ENCODE assay signal across 11 cellular contexts in the genomic region with DNA sequence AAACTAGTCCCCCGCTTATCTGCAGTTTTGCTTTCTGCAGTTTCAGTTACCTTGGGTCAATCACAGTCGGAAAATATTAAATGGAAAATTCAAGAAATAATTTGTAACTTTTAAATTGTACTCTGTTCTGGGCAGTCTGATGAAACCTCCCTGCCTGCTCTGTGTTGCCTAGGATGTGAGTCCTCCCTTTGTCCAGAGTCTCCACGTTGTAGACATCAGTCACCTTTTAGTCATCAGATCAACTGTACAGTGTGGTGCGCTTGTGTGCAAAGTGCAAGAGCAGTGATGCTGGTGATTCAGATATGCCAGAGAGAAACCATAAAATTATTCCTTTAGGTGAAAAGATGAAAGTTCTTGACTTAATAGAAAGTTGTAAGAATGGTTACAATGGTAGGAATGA. TPM values are rescaled to one million over a fixed set of nuclear protein-coding genes. Genes with fewer than 3 reads are reported as not detected.
DNase-seq lines count a peak whose midpoint lies in the region; ATAC-seq and TF ChIP-seq lines count a peak whose summit lies in the region.
"Had no signal": no experiment of that assay in that cellular context is flagged by ENCODE, and none has a peak within 500 bp of the region (broad histone marks: within the 10 kb centered on the region; RNA-seq: fewer than 3 reads in every experiment).

No MANE protein-coding gene starts in this region.

- ATAC-seq in foreskin keratinocyte = peak; percentile 95

- H3K4me3 ChIP-seq in right atrium auricular region = no peak overlapping the region
- H3K4me3 ChIP-seq: lung had no signal

- H3K9me3 ChIP-seq in right atrium auricular region = no peaks in the 10 kb centered on the region

- DNase-seq in activated CD4-positive, alpha-beta T cell treated with anti-CD3 and anti-CD28 coated beads for 48 hours = peak; percentile 66
- DNase-seq in activated CD4-positive, alpha-beta T cell treated with anti-CD3 and anti-CD28 coated beads for 1 hour = no peak
- DNase-seq in activated CD4-positive, alpha-beta T cell treated with anti-CD3 and anti-CD28 coated beads, Interleukin-2, amount 50 U/mL, for 48 hours = peak; percentile 30 to 44
- DNase-seq in foreskin keratinocyte (peak; percentile 92 to 97), right atrium auricular region (ENCODE audit: low spot score) (no peak), activated gamma-delta T cell (lab: John Stamatoyannopoulos, UW) (no peak), GM10266 (ENCODE audit: extremely low spot score) (no peak)
- peak; percentile 7 for DNase-seq in stimulated activated CD8-positive, alpha-beta memory T cell treated with anti-CD3 and anti-CD28 coated beads, Interleukin-4, amount 100 ng/mL, for 24 hours (ENCODE audit: low read depth)
- DNase-seq: NCI-H1694 treated with DMSO at 0.1 percent for 48 hours had no signal

- H3K4me1 ChIP-seq in foreskin keratinocyte = peaks cover 21% of the 10 kb centered on the region
- peaks cover 0 to 4% of the 10 kb centered on the region in 2 donors for H3K4me1 ChIP-seq in right atrium auricular region

- H3K27me3 ChIP-seq in foreskin keratinocyte = no peaks in the 10 kb centered on the region
- no peaks in the 10 kb centered on the region for H3K27me3 ChIP-seq in right atrium auricular region

- H3K27ac ChIP-seq in foreskin keratinocyte = peak overlapping the region; percentile 99
- no peak overlapping the region for H3K27ac ChIP-seq in right atrium auricular region

- TF ChIP-seq CTCF in foreskin keratinocyte (conservative IDR thresholded peaks at IDR 0.05) (no peak), right atrium auricular region (IDR thresholded peaks at IDR 0.05) (no peak), GM10266 (IDR thresholded peaks at IDR 0.05; ENCODE audit: control insufficient read depth, insufficient read depth, low read depth, missing control alignments) (no peak)

- no peaks in the 10 kb centered on the region for H3K36me3 ChIP-seq in right atrium auricular region

RNA-seq across cellular contexts. Expression of a gene that starts 1.5 kb away (rescaled TPM):
- total RNA-seq in foreskin keratinocyte (0.10 and 0.14 TPM in 2 replicates), right atrium auricular region (1 to 10 TPM in 1 of 2 donors, under 1 TPM in 1; 0.28 to 4.4 TPM)
- polyA plus RNA-seq in foreskin keratinocyte = 0.09 and 0.12 TPM in 2 replicates
- total RNA-seq: epithelial cell of proximal tubule had no signal

Comparison
In these comparisons a context has a peak if more than half of its experiments do, and no peak if none do; other contexts are left out.
1. DNase-seq: peak in activated CD4-positive, alpha-beta T cell treated with anti-CD3 and anti-CD28 coated beads for 48 hours (single experiment), activated CD4-positive, alpha-beta T cell treated with anti-CD3 and anti-CD28 coated beads, Interleukin-2, amount 50 U/mL, for 48 hours (2 of 2), foreskin keratinocyte (2 of 2) and stimulated activated CD8-positive, alpha-beta memory T cell treated with anti-CD3 and anti-CD28 coated beads, Interleukin-4, amount 100 ng/mL, for 24 hours (single experiment); none in activated CD4-positive, alpha-beta T cell treated with anti-CD3 and anti-CD28 coated beads for 1 hour (single experiment), right atrium auricular region (single experiment), activated gamma-delta T cell (single experiment) and GM10266 (single experiment).